Comparison of ENCODE assay signal across 8 cellular contexts in the genomic region with DNA sequence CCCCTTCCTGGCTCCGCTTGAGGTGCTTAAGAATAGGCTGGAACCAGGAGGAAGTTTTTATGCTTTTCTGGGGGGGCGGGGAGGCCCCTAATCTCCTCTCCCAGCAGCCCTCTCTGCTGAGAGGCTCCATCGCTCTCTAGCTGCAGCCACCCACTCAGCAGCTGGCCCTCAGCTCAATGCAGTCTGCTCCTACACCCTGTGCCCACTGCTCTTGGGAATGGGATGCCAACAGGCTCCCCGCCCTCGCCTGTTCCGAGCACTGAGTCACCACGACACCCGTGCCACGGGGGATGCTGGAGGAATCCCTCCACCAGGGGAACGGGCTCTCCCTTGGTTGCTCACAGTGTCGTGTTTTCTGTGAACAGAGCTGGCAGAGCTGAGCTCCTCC. TPM values are rescaled to one million over a fixed set of nuclear protein-coding genes. Genes with fewer than 3 reads are reported as not detected.
A peak's percentile ranks its signal among the peaks of the same experiment; 100 is the strongest.
DNase-seq lines count a peak whose midpoint lies in the region; ATAC-seq and TF ChIP-seq lines count a peak whose summit lies in the region.

No MANE protein-coding gene starts in this region.

- H3K27ac Mint-ChIP-seq in stimulated activated naive CD8-positive, alpha-beta T cell treated with anti-CD3 and anti-CD28 coated beads, Interleukin-15, Interleukin-2, amounts not matched to agents 100 ng/mL and 50 ng/mL, for 24 hours = peak overlapping the region; percentile 80

- H3K36me3 Mint-ChIP-seq in stimulated activated naive CD8-positive, alpha-beta T cell treated with anti-CD3 and anti-CD28 coated beads, Interleukin-15, Interleukin-2, amounts not matched to agents 100 ng/mL and 50 ng/mL, for 24 hours (ENCODE audit: low read depth) = peaks cover 4% of the 10 kb centered on the region

- H3K4me3 Mint-ChIP-seq in stimulated activated naive CD8-positive, alpha-beta T cell treated with anti-CD3 and anti-CD28 coated beads, Interleukin-15, Interleukin-2, amounts not matched to agents 100 ng/mL and 50 ng/mL, for 24 hours = peak overlapping the region; percentile 81

- no peaks in the 10 kb centered on the region for H3K9me3 Mint-ChIP-seq in stimulated activated naive CD8-positive, alpha-beta T cell treated with anti-CD3 and anti-CD28 coated beads, Interleukin-15, Interleukin-2, amounts not matched to agents 100 ng/mL and 50 ng/mL, for 24 hours

- no peak for ATAC-seq in GM21825 (IDR thresholded peaks at IDR 0.05; ENCODE audit: unreplicated experiment)

- no peaks in the 10 kb centered on the region for H3K27me3 Mint-ChIP-seq in stimulated activated naive CD8-positive, alpha-beta T cell treated with anti-CD3 and anti-CD28 coated beads, Interleukin-15, Interleukin-2, amounts not matched to agents 100 ng/mL and 50 ng/mL, for 24 hours

- TF ChIP-seq CTCF in GM12875 (IDR thresholded peaks at IDR 0.05; ENCODE audit: borderline replicate concordance, insufficient read depth, low read depth, low read length) (0 out of 2 replicates have a peak, but pooled peaks have one; percentile 1), fibroblast of mammary gland (conservative IDR thresholded peaks at IDR 0.05; ENCODE audit: control insufficient read depth, insufficient read depth, low read depth, low read length) (no peak)

- DNase-seq in T1000 (lab: John Stamatoyannopoulos, UW) (peak; percentile 15), fibroblast of mammary gland (ENCODE audit: low read depth) (peak; percentile 24), OCI-M2 (lab: John Stamatoyannopoulos, UW; ENCODE audit: unreplicated experiment) (no peak), NCI-H446 (lab: John Stamatoyannopoulos, UW) (no peak), SK-N-DZ (ENCODE audit: low spot score) (no peak)

- H3K4me3 ChIP-seq in GM12875 (ENCODE audit: low read depth, low read length) = peak overlapping the region; percentile 82
- no peak overlapping the region for H3K4me3 ChIP-seq in fibroblast of mammary gland (ENCODE audit: control insufficient read depth, low read depth, low read length)

- peaks cover 67% of the 10 kb centered on the region for H3K4me1 Mint-ChIP-seq in stimulated activated naive CD8-positive, alpha-beta T cell treated with anti-CD3 and anti-CD28 coated beads, Interleukin-15, Interleukin-2, amounts not matched to agents 100 ng/mL and 50 ng/mL, for 24 hours (ENCODE audit: low read depth)

RNA-seq across cellular contexts. Expression of a gene that starts 23.5 kb away (rescaled TPM):
- polyA plus RNA-seq in SK-N-DZ (2014; cell fraction: cytosol; rRNA removed) = 0.53 and 0.60 TPM in 2 replicates
- 0.70 and 2.1 TPM in 2 replicates for polyA plus RNA-seq in SK-N-DZ (2014; cell fraction: nucleus; rRNA removed)

Comparison
In these comparisons a context has a peak if more than half of its experiments do, and no peak if none do; other contexts are left out.
1. DNase-seq: peak in T1000 (single experiment) and fibroblast of mammary gland (single experiment); none in OCI-M2 (single experiment), NCI-H446 (0 of 2) and SK-N-DZ (single experiment).